10 cellular contexts compared by ENCODE assay signal in genomic region chr3:125148836-125149235, GRCh38.
A peak's percentile ranks its signal among the peaks of the same experiment; 100 is the strongest.
DNase-seq lines count a peak whose midpoint lies in the region; ATAC-seq and TF ChIP-seq lines count a peak whose summit lies in the region.
"Had no signal": no experiment of that assay in that cellular context is flagged by ENCODE, and none has a peak within 500 bp of the region (broad histone marks: within the 10 kb centered on the region; RNA-seq: fewer than 3 reads in every experiment).

No MANE protein-coding gene starts in this region.

- no peak for TF ChIP-seq EP300 in transverse colon (IDR thresholded peaks at IDR 0.05; ENCODE audit: low read depth)

- no peaks in the 10 kb centered on the region for H3K9me2 ChIP-seq in GM23248 (ENCODE audit: insufficient read depth)

- H3K79me2 ChIP-seq in GM23248 (ENCODE audit: insufficient read depth), result no peaks in the 10 kb centered on the region

- H2AFZ ChIP-seq in GM23248, result peak overlapping the region; percentile 35

- no peak for TF ChIP-seq CTCF in astrocyte of the spinal cord (IDR thresholded peaks at IDR 0.05; ENCODE audit: low read depth, low read length)
- no peak for TF ChIP-seq CTCF in transverse colon (IDR thresholded peaks at IDR 0.05)
- TF ChIP-seq CTCF in uterus (IDR thresholded peaks at IDR 0.05), result no peak

- H4K20me1 ChIP-seq in GM23248 (ENCODE audit: insufficient read depth), result no peaks in the 10 kb centered on the region

- peak overlapping the region; percentile 30; the same call in 1 of the 2 replicates for H3K27ac ChIP-seq in GM23248
- no peak overlapping the region for H3K27ac ChIP-seq in transverse colon
- H3K27ac ChIP-seq in uterus, result no peak overlapping the region

- intact Hi-C loops in transverse colon (cut with DNase I; ENCODE audit: low total_unique reads), result no loop called here
- intact Hi-C loops in uterus (cut with DNase I; ENCODE audit: low total_unique reads), result no loop called here

- H3K9ac ChIP-seq in GM23248, result peak overlapping the region; percentile 46

- H3K4me1 ChIP-seq in GM23248 (ENCODE audit: insufficient read depth), result peaks cover 52% of the 10 kb centered on the region
- peaks cover 0 to 17% (median 0%) of the 10 kb centered on the region in 4 donors for H3K4me1 ChIP-seq in transverse colon
- peaks cover 0 to 7% of the 10 kb centered on the region in 2 donors for H3K4me1 ChIP-seq in uterus

- DNase-seq in GM23248 (peak; percentile 88), astrocyte of the spinal cord (ENCODE audit: low read depth, low spot score) (peak; percentile 35), left lobe of liver (ENCODE audit: low spot score) (no peak), transverse colon (peak; percentile 41), uterus (no peak)
- no peak for DNase-seq in activated CD8-positive, alpha-beta memory T cell treated with anti-CD3 and anti-CD28 coated beads, Interleukin-2, amount 50 U/mL, for 48 hours
- no peak for DNase-seq in activated CD4-positive, CD25-positive, alpha-beta regulatory T cell (lab: John Stamatoyannopoulos, UW)
- DNase-seq: DND-41, NCI-H69 had no signal

- H3F3A ChIP-seq in GM23248 (ENCODE audit: insufficient read depth), result 0 out of 2 replicates have a peak, but pooled peaks cover 21% of the 10 kb centered on the region

- H3K4me3 ChIP-seq in GM23248 (no peak overlapping the region), astrocyte of the spinal cord (ENCODE audit: low read depth, low read length) (no peak overlapping the region), transverse colon (no peak overlapping the region), uterus (no peak overlapping the region)

- H3K9me3 ChIP-seq in GM23248 (ENCODE audit: low read depth) (no peaks in the 10 kb centered on the region), transverse colon (no peaks in the 10 kb centered on the region), uterus (no peaks in the 10 kb centered on the region)

- TF ChIP-seq POLR2A in transverse colon (IDR thresholded peaks at IDR 0.05) (no peak), uterus (IDR thresholded peaks at IDR 0.05) (no peak)

- no peaks in the 10 kb centered on the region for H3K36me3 ChIP-seq in GM23248 (ENCODE audit: low read depth)
- H3K36me3 ChIP-seq in transverse colon, result no peaks in the 10 kb centered on the region
- H3K36me3 ChIP-seq in uterus, result no peaks in the 10 kb centered on the region

- in situ Hi-C loops in GM23248 (cut with MboI) (no loop called here), astrocyte of the spinal cord (cut with HindIII; ENCODE audit: low sequenced_read_pairs) (no loop called here), transverse colon (cut with MboI; ENCODE audit: low pct_ligation_motif_present in 1 of 4, low pct_unique_long_range_greater_than_20kb in 1 of 4, low sequenced_read_pairs in 3 of 4) (no loop called here)

- H3K4me2 ChIP-seq in GM23248 (ENCODE audit: unreplicated experiment), result peak overlapping the region; percentile 55

- WGBS in GM23248 (ENCODE audit: low coverage in 1 of 2, low lambda C conversion rate in 2 of 2, missing lambda C conversion rate in 2 of 2), 2 experiments, result 10 to 13% methylated on average over 16 to 17 of the region's 17 CpGs
- 52% methylated on average over 14 of the region's 17 CpGs; no CpG with 5 or more reads in 1 of the 2 donors for WGBS in transverse colon (ENCODE audit: low coverage in 1 of 2), 2 donors

- H3K27me3 ChIP-seq in GM23248 (replicated peaks; ENCODE audit: insufficient read depth) (no peaks in the 10 kb centered on the region), transverse colon (no peaks in the 10 kb centered on the region), uterus (no peaks in the 10 kb centered on the region)

- ATAC-seq in left lobe of liver (peak; percentile 3), HG02970 (IDR thresholded peaks at IDR 0.05; ENCODE audit: low FRiP score, unreplicated experiment) (no peak)

Comparison
In these comparisons a context has a peak if more than half of its experiments do, and no peak if none do; other contexts are left out.
1. DNase-seq: peak in GM23248 (single experiment), astrocyte of the spinal cord (single experiment) and transverse colon (single experiment); none in left lobe of liver (single experiment), uterus (0 of 2), activated CD8-positive, alpha-beta memory T cell treated with anti-CD3 and anti-CD28 coated beads, Interleukin-2, amount 50 U/mL, for 48 hours (single experiment) and activated CD4-positive, CD25-positive, alpha-beta regulatory T cell (0 of 4).